22 cellular contexts compared by ENCODE assay signal in the genomic region with DNA sequence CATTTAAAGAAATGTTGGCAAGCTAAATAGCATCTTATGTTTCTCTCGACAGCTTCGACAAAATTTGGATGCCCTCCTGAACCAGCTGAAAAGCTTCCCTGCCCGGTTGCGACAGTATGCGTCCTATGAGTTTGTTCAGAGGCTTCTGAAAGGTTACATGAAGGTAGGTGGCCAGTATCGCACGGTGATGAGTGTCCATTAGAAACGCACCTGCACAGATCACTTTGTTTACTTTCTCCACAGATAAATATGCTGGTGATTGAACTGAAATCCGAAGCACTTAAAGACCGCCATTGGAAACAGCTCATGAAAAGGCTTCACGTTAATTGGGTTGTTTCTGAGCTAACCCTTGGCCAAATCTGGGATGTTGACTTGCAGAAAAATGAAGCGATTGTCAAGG. TPM values are rescaled to one million over a fixed set of nuclear protein-coding genes. Genes with fewer than 3 reads are reported as not detected.
A peak's percentile ranks its signal among the peaks of the same experiment; 100 is the strongest.
DNase-seq lines count a peak whose midpoint lies in the region; ATAC-seq and TF ChIP-seq lines count a peak whose summit lies in the region.
"Had no signal": no experiment of that assay in that cellular context is flagged by ENCODE, and none has a peak within 500 bp of the region (broad histone marks: within the 10 kb centered on the region; RNA-seq: fewer than 3 reads in every experiment).

No MANE protein-coding gene starts in this region.

- H2BK20ac ChIP-seq in IMR-90 (ENCODE audit: low read depth, low read length), result no peak overlapping the region

- BruUV-seq in IMR-90 (replicated peaks; lab: Mats Ljungman, UMichigan), result TSS peak; percentile 74
- TSS peak; percentile 34 for BruUV-seq in PC-3 (replicated peaks; lab: Mats Ljungman, UMichigan)

- no peak overlapping the region for H3K18ac ChIP-seq in IMR-90 (ENCODE audit: low read depth, low read length)

- H3K14ac ChIP-seq in IMR-90 (replicated peaks; ENCODE audit: low read depth, low read length), result no peak overlapping the region

- TF ChIP-seq CTCF in IMR-90 (conservative IDR thresholded peaks at IDR 0.05; ENCODE audit: low read depth, low read length) (no peak), PC-3 (conservative IDR thresholded peaks at IDR 0.05; ENCODE audit: low read depth, low read length) (no peak), smooth muscle cell (IDR thresholded peaks at IDR 0.05; ENCODE audit: borderline replicate concordance, insufficient read depth, poor library complexity, severe bottlenecking) (no peak)

- CTCF ChIA-PET in IMR-90 (lab: Yijun Ruan, JAX), result interaction anchor here (1.1 kb wide), 1 partner anchor 14 kb away, joined by 3 read pairs; no protein-coding TSS in a partner anchor
- CTCF ChIA-PET in PC-3 (lab: Charles Lee), result no interaction called here

- no peak overlapping the region for H2BK120ac ChIP-seq in IMR-90 (ENCODE audit: low read depth, low read length)

- no peaks in the 10 kb centered on the region for H3F3A ChIP-seq in PC-3 (ENCODE audit: low read length, unreplicated experiment)
- no peaks in the 10 kb centered on the region for H3F3A ChIP-seq in smooth muscle cell (ENCODE audit: low read depth)

- ATAC-seq in IMR-90 (ENCODE audit: low read depth), result no peak
- ATAC-seq in PC-3, result no peak
- no peak for ATAC-seq in HG02588 (IDR thresholded peaks at IDR 0.05; ENCODE audit: unreplicated experiment)

- POLR2A ChIA-PET in IMR-90 (lab: Charles Lee; ENCODE audit: unreplicated experiment) (no interaction called here), PC-3 (lab: Charles Lee; ENCODE audit: unreplicated experiment) (no interaction called here)

- H2BK5ac ChIP-seq in IMR-90 (ENCODE audit: low read depth, low read length, poor library complexity, severe bottlenecking), result no peak overlapping the region

- no peaks in the 10 kb centered on the region for H3K4me1 ChIP-seq in IMR-90 (ENCODE audit: control insufficient read depth, insufficient read depth, low read length)
- no peaks in the 10 kb centered on the region for H3K4me1 ChIP-seq in PC-3 (ENCODE audit: insufficient read depth, low read length)
- no peaks in the 10 kb centered on the region for H3K4me1 ChIP-seq in smooth muscle cell (ENCODE audit: low read depth)
- H3K4me1 ChIP-seq: BLaER1, HAP-1, Peyer's patch had no signal

- H3K27me3 ChIP-seq in IMR-90 (ENCODE audit: control insufficient read depth, insufficient read depth, low read length) (no peaks in the 10 kb centered on the region), PC-3 (ENCODE audit: low read length) (no peaks in the 10 kb centered on the region), smooth muscle cell (ENCODE audit: low read depth) (no peaks in the 10 kb centered on the region)
- H3K27me3 ChIP-seq: BLaER1, Peyer's patch had no signal

- peaks cover 13% of the 10 kb centered on the region; the same call in 1 of the 2 replicates for H4K20me1 ChIP-seq in IMR-90 (ENCODE audit: insufficient read depth, low read length)
- peaks cover 4% of the 10 kb centered on the region; the same call in 1 of the 2 replicates for H4K20me1 ChIP-seq in PC-3 (ENCODE audit: low read length)
- peaks cover 23% of the 10 kb centered on the region for H4K20me1 ChIP-seq in smooth muscle cell (ENCODE audit: low read depth)

- H2AK5ac ChIP-seq in IMR-90 (ENCODE audit: low read depth, low read length), result no peak overlapping the region

- in situ Hi-C loops in IMR-90 (cut with MboI; ENCODE audit: low sequenced_read_pairs), result no loop called here

- H3K4me2 ChIP-seq in IMR-90 (ENCODE audit: low read depth, low read length) (no peak overlapping the region), PC-3 (ENCODE audit: low read length) (no peak overlapping the region), smooth muscle cell (no peak overlapping the region)
- H3K4me2 ChIP-seq: BLaER1 had no signal

- H4K91ac ChIP-seq in IMR-90 (ENCODE audit: insufficient read depth, low read depth, low read length), result no peak overlapping the region

- no peak for TF ChIP-seq POLR2A in IMR-90 (IDR thresholded peaks at IDR 0.05; ENCODE audit: low read depth, low read length)

- no peak overlapping the region for H2AK9ac ChIP-seq in IMR-90 (replicated peaks; ENCODE audit: low read depth, low read length, poor library complexity)

- dilution Hi-C loops in IMR-90 (cut with HindIII; ENCODE audit: low sequenced_read_pairs, unreplicated experiment), result no loop called here

- intact Hi-C loops in IMR-90 (cut with micrococcal nuclease) (no loop called here), PC-3 (cut with micrococcal nuclease) (no loop called here)

- no peak overlapping the region for H2BK15ac ChIP-seq in IMR-90 (ENCODE audit: low read depth, low read length)

- no peak overlapping the region for H3K23ac ChIP-seq in IMR-90 (ENCODE audit: low read depth, low read length)

- peaks cover 78% of the 10 kb centered on the region for H3K36me3 ChIP-seq in IMR-90 (ENCODE audit: control insufficient read depth, insufficient read depth, low read length)
- H3K36me3 ChIP-seq in PC-3 (ENCODE audit: low read depth, low read length), result peaks cover 85% of the 10 kb centered on the region
- peaks cover 42% of the 10 kb centered on the region for H3K36me3 ChIP-seq in smooth muscle cell (ENCODE audit: low read depth)

- H2AFZ ChIP-seq in IMR-90 (replicated peaks; ENCODE audit: low read length, poor library complexity) (no peak overlapping the region), PC-3 (ENCODE audit: low read length) (no peak overlapping the region), smooth muscle cell (ENCODE audit: low read depth) (no peak overlapping the region)

- no peaks in the 10 kb centered on the region for H3K9me2 ChIP-seq in PC-3 (replicated peaks; ENCODE audit: low read length)

- no peak overlapping the region for H3K56ac ChIP-seq in IMR-90 (ENCODE audit: extremely low read depth, insufficient read depth, low read length)

- DNase-seq in NCI-H748 (lab: John Stamatoyannopoulos, UW; ENCODE audit: unreplicated experiment), result peak; percentile 43
- DNase-seq in NCI-H748 treated with DMSO at 0.1 percent for 48 hours (lab: John Stamatoyannopoulos, UW), result no peak
- no peak for DNase-seq in IMR-90
- no peak for DNase-seq in PC-3
- DNase-seq in activated CD4-positive, CD25-positive, alpha-beta regulatory T cell treated with anti-CD3 and anti-CD28 coated beads, Interleukin-2, amount 50 U/mL, for 72 hours, result no peak
- DNase-seq in smooth muscle cell (lab: John Stamatoyannopoulos, UW; ENCODE audit: unreplicated experiment), result no peak
- DNase-seq: CD4-positive, CD25-positive, alpha-beta regulatory T cell; GOT3; Karpas-422; NCI-H1092 treated with DMSO at 0.1 percent for 48 hours; NCI-H1694; NCI-H2029 treated with DMSO at 0.1 percent for 48 hours; NCI-H2171 treated with DMSO at 0.1 percent for 48 hours; NCI-H345; NCI-H510A treated with DMSO at 0.1 percent for 48 hours; NCI-H774; Peyer's patch; SHP77 treated with DMSO at 0.1 percent for 48 hours had no signal

- WGBS in IMR-90 (ENCODE audit: extremely low coverage in 2 of 2, insufficient read length in 1 of 2), 2 experiments, result 97% methylated on average over 5 of the region's 12 CpGs; no CpG with 5 or more reads in 1 of the 2 experiments
- WGBS in smooth muscle cell (ENCODE audit: low lambda C conversion rate), result 98% methylated on average over 12 of the region's 12 CpGs

- H4K8ac ChIP-seq in IMR-90 (ENCODE audit: low read depth in 2 of 2, low read length in 2 of 2), result no peak overlapping the region

- no peak for TF ChIP-seq RAD21 in IMR-90 (IDR thresholded peaks at IDR 0.05; ENCODE audit: low read length)

- H3K79me1 ChIP-seq in IMR-90 (ENCODE audit: low read depth in 1 of 2, low read length in 2 of 2), result peaks cover 36 to 41% of the 10 kb centered on the region in 2 experiments; a peak in 3 of 4 replicates

- H3K4me3 ChIP-seq in IMR-90 (ENCODE audit: insufficient read depth, low read depth, low read length), result no peak overlapping the region
- no peak overlapping the region for H3K4me3 ChIP-seq in PC-3 (ENCODE audit: low read length)
- H3K4me3 ChIP-seq in smooth muscle cell, result no peak overlapping the region
- H3K4me3 ChIP-seq: BLaER1, HAP-1, Peyer's patch, SK-N-MC had no signal

- H3K27ac ChIP-seq in IMR-90 (ENCODE audit: insufficient read depth, low read length) (no peak overlapping the region), PC-3 (ENCODE audit: low read length) (no peak overlapping the region), smooth muscle cell (ENCODE audit: low read depth) (no peak overlapping the region)
- H3K27ac ChIP-seq: BLaER1, Peyer's patch, SK-N-MC had no signal

- H3K79me2 ChIP-seq in PC-3 (ENCODE audit: low read length) (peaks cover 14% of the 10 kb centered on the region), smooth muscle cell (ENCODE audit: low read depth) (peaks cover 9% of the 10 kb centered on the region)

- H3K4ac ChIP-seq in IMR-90 (ENCODE audit: low read depth, low read length), result no peak overlapping the region

- H3K9me1 ChIP-seq in IMR-90 (ENCODE audit: insufficient read depth, low read length), result no peaks in the 10 kb centered on the region

- no peak overlapping the region for H4K5ac ChIP-seq in IMR-90 (ENCODE audit: low read depth, low read length)

- H3K9me3 ChIP-seq in IMR-90 (ENCODE audit: control insufficient read depth, insufficient read depth, low read length) (no peaks in the 10 kb centered on the region), PC-3 (ENCODE audit: low read length) (no peaks in the 10 kb centered on the region), smooth muscle cell (replicated peaks; ENCODE audit: low read depth) (no peaks in the 10 kb centered on the region)
- H3K9me3 ChIP-seq: BLaER1, HAP-1, Peyer's patch had no signal

- no peak overlapping the region for H3K9ac ChIP-seq in IMR-90 (ENCODE audit: low read depth, low read length)
- no peak overlapping the region for H3K9ac ChIP-seq in PC-3 (ENCODE audit: low read length)
- H3K9ac ChIP-seq in smooth muscle cell (ENCODE audit: low read depth), result no peak overlapping the region
- H3K9ac ChIP-seq: BLaER1 had no signal

TF ChIP-seq in IMR-90, 13 proteins besides CTCF, POLR2A, EP300 and RAD21 (continues in another document):
- no peak for TF ChIP-seq BHLHE40 (IDR thresholded peaks at IDR 0.05; ENCODE audit: low read depth, low read length)
- TF ChIP-seq, protein P1, sequence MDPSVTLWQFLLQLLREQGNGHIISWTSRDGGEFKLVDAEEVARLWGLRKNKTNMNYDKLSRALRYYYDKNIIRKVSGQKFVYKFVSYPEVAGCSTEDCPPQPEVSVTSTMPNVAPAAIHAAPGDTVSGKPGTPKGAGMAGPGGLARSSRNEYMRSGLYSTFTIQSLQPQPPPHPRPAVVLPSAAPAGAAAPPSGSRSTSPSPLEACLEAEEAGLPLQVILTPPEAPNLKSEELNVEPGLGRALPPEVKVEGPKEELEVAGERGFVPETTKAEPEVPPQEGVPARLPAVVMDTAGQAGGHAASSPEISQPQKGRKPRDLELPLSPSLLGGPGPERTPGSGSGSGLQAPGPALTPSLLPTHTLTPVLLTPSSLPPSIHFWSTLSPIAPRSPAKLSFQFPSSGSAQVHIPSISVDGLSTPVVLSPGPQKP (IDR thresholded peaks at IDR 0.05; ENCODE audit: borderline replicate concordance, low read depth, low read length), result no peak
- no peak for TF ChIP-seq MXI1 (IDR thresholded peaks at IDR 0.05; ENCODE audit: borderline replicate concordance, low read depth, low read length)

RNA-seq across cellular contexts. Expression of gene DYNC1H1, which starts 36.5 kb away (rescaled TPM):
- total RNA-seq in IMR-90 (2012; rRNA removed) (612 and 670 TPM in 2 replicates), PC-3 (2014; rRNA removed) (606 and 701 TPM in 2 replicates), smooth muscle cell (399 and 408 TPM in 2 replicates)
- polyA plus RNA-seq in IMR-90 (2012; rRNA removed) (221 and 240 TPM in 2 replicates), smooth muscle cell (137 and 172 TPM in 2 replicates)
- 167 and 240 TPM in 2 replicates for polyA plus RNA-seq in IMR-90 (2012; cell fraction: cytosol; rRNA removed)
- 278 and 585 TPM in 2 replicates for polyA plus RNA-seq in IMR-90 (2012; cell fraction: nucleus; rRNA removed; ENCODE audit: low replicate concordance)
